ENCODE assay signal across 9 cellular contexts in genomic region chr10:126759531-126759930, GRCh38.
"Had no signal": no experiment of that assay in that cellular context is flagged by ENCODE, and none has a peak within 500 bp of the region (broad histone marks: within the 10 kb centered on the region; RNA-seq: fewer than 3 reads in every experiment).

No MANE protein-coding gene starts in this region.

- H3K4me3 Mint-ChIP-seq: HFFc6 had no signal

- H3K36me3 ChIP-seq: HAP-1 had no signal

- H3K4me3 ChIP-seq: GM23248, HAP-1, K562 had no signal

- H3K9me3 Mint-ChIP-seq: HFFc6 had no signal

- H3K9me3 ChIP-seq: HAP-1 had no signal

- ATAC-seq: HCT116, K562 had no signal

- H3K4me1 ChIP-seq: HAP-1 had no signal

- H3K27ac ChIP-seq: GM23248, HL-60 had no signal

- DNase-seq: GM23248, GOT3, H7, HFFc6, IMR-90 had no signal

- H3K27ac Mint-ChIP-seq: HFFc6 had no signal
